In the genomic region with DNA sequence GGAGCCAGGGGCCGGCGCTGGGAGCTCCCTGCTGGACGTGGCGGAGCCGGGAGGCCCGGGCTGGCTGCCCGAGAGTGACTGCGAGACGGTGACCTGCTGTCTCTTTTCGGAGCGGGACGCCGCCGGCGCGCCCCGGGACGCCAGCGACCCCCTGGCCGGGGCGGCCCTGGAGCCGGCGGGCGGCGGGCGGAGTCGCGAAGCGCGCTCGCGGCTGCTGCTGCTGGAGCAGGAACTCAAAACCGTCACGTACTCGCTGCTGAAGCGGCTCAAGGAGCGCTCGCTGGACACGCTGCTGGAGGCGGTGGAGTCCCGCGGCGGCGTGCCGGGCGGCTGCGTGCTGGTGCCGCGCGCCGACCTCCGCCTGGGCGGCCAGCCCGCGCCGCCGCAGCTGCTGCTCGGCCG, we compare ENCODE assay signal across 8 cellular contexts. TPM values are rescaled to one million over a fixed set of nuclear protein-coding genes. Genes with fewer than 3 reads are reported as not detected.
DNase-seq lines count a peak whose midpoint lies in the region; ATAC-seq and TF ChIP-seq lines count a peak whose summit lies in the region.

No MANE protein-coding gene starts in this region.

- in situ Hi-C loops in GM13977 (cut with MboI; ENCODE audit: low pct_unique_long_range_greater_than_20kb, low sequenced_read_pairs, unreplicated experiment): no loop called here

- no peaks in the 10 kb centered on the region for H3K36me3 ChIP-seq in right atrium auricular region

- TF ChIP-seq CTCF in 22Rv1 (IDR thresholded peaks at IDR 0.05): no peak
- TF ChIP-seq CTCF in GM13977 (IDR thresholded peaks at IDR 0.05; ENCODE audit: extremely low read depth, insufficient read depth, missing control alignments): no peak
- no peak for TF ChIP-seq CTCF in WI38 (IDR thresholded peaks at IDR 0.05; ENCODE audit: low read depth, low read length)
- no peak for TF ChIP-seq CTCF in right atrium auricular region (IDR thresholded peaks at IDR 0.05)

- no peaks in the 10 kb centered on the region for H3K9me3 ChIP-seq in right atrium auricular region

- H3K27ac ChIP-seq in 22Rv1: peak overlapping the region; percentile 99
- H3K27ac ChIP-seq in right atrium auricular region: peak overlapping the region; percentile 91

- ATAC-seq in GM18867 (IDR thresholded peaks at IDR 0.05; ENCODE audit: unreplicated experiment) (no peak), GM18520 (IDR thresholded peaks at IDR 0.05; ENCODE audit: unreplicated experiment) (no peak)

- DNase-seq in GM13977 (ENCODE audit: low spot score) (peak; percentile 73), right atrium auricular region (ENCODE audit: low spot score) (no peak), T-helper 9 cell (no peak)
- DNase-seq in stimulated activated CD8-positive, alpha-beta memory T cell treated with anti-CD3 and anti-CD28 coated beads, Interleukin-4, amount 100 ng/mL, for 48 hours: peak; percentile 36

- peaks cover 0 to 58% of the 10 kb centered on the region in 2 donors for H3K4me1 ChIP-seq in right atrium auricular region

- no peaks in the 10 kb centered on the region for H3K27me3 ChIP-seq in right atrium auricular region

- H3K4me3 ChIP-seq in WI38 (ENCODE audit: low read depth, low read length) (peak overlapping the region; percentile 86), right atrium auricular region (peak overlapping the region; percentile 69 to 75)

RNA-seq across cellular contexts. Expression of a gene that starts 1.5 kb away (rescaled TPM):
- total RNA-seq in right atrium auricular region: 100 to 1,000 TPM in 1 of 2 donors, 10 to 100 TPM in 1; 20.8 to 104 TPM

Comparison
In these comparisons a context has a peak if more than half of its experiments do, and no peak if none do; other contexts are left out.
1. DNase-seq: peak in GM13977 (single experiment) and stimulated activated CD8-positive, alpha-beta memory T cell treated with anti-CD3 and anti-CD28 coated beads, Interleukin-4, amount 100 ng/mL, for 48 hours (single experiment); none in right atrium auricular region (single experiment) and T-helper 9 cell (single experiment).